In genomic region chr17:18626152-18626870, GRCh38 we compare ENCODE assay signal across 13 cellular contexts. TPM values are rescaled to one million over a fixed set of nuclear protein-coding genes. Genes with fewer than 3 reads are reported as not detected.
DNase-seq lines count a peak whose midpoint lies in the region; ATAC-seq, FAIRE-seq and TF ChIP-seq lines count a peak whose summit lies in the region.
"Had no signal": no experiment of that assay in that cellular context is flagged by ENCODE, and none has a peak within 500 bp of the region (broad histone marks: within the 10 kb centered on the region; RNA-seq: fewer than 3 reads in every experiment).

No MANE protein-coding gene starts in this region.

- H3K27me3 Mint-ChIP-seq in activated CD4-positive, alpha-beta T cell treated with anti-CD3 and anti-CD28 coated beads, Interleukin-2, amount 10 ng/mL, durations not matched to agents 24 days and 14 days: peaks cover 5% of the 10 kb centered on the region
- peaks cover 9% of the 10 kb centered on the region for H3K27me3 Mint-ChIP-seq in stimulated activated memory B cell treated with anti-CD40 and anti-IgM and Interleukin-4, amounts not matched to agents 10 μg/mL and 1 μg/mL and 100 μg/mL, for 72 hours

- H3K79me1 ChIP-seq in H1 (ENCODE audit: low read depth, low read length): no peaks in the 10 kb centered on the region

- no peak overlapping the region for H4K5ac ChIP-seq in H1 (ENCODE audit: insufficient read length, low read depth, low read length)

- H3K18ac ChIP-seq in H1 (ENCODE audit: extremely low read depth, low read length): no peak overlapping the region

- H3K27me3 ChIP-seq in OCI-LY1 (ENCODE audit: insufficient read depth, low read length): no peaks in the 10 kb centered on the region
- no peaks in the 10 kb centered on the region for H3K27me3 ChIP-seq in H1 (replicated peaks in 1 of 4; ENCODE audit: control insufficient read depth in 3 of 4, extremely low read depth in 1 of 4, insufficient read depth in 3 of 4, low read length in 3 of 4)
- H3K27me3 ChIP-seq: breast epithelium, esophagus muscularis mucosa had no signal

- TF ChIP-seq RAD21 in H1 (IDR thresholded peaks at IDR 0.05 in 1 of 2, conservative IDR thresholded peaks at IDR 0.05 in 1 of 2; ENCODE audit: low read depth in 2 of 2, low read length in 2 of 2): no peak

- TF ChIP-seq EP300 in H1 (IDR thresholded peaks at IDR 0.05; ENCODE audit: borderline replicate concordance in 1 of 2, low read depth in 2 of 2, low read length in 2 of 2): no peak

- no peaks in the 10 kb centered on the region for H3K9me3 Mint-ChIP-seq in activated CD4-positive, alpha-beta T cell treated with anti-CD3 and anti-CD28 coated beads, Interleukin-2, amount 10 ng/mL, durations not matched to agents 24 days and 14 days
- H3K9me3 Mint-ChIP-seq in stimulated activated memory B cell treated with anti-CD40 and anti-IgM and Interleukin-4, amounts not matched to agents 10 μg/mL and 1 μg/mL and 100 μg/mL, for 72 hours: no peaks in the 10 kb centered on the region

- ATAC-seq in stimulated activated memory B cell treated with anti-CD40 and anti-IgM and Interleukin-4, amounts not matched to agents 10 μg/mL and 1 μg/mL and 100 μg/mL, for 72 hours: no peak
- ATAC-seq in left cardiac atrium: no peak

- H4K8ac ChIP-seq in H1 (ENCODE audit: extremely low read depth, insufficient read depth, low read length): no peak overlapping the region

- no peak overlapping the region for H3K14ac ChIP-seq in H1 (ENCODE audit: insufficient read length)

- H3K56ac ChIP-seq in H1 (replicated peaks; ENCODE audit: insufficient read length, low read depth, low read length): no peak overlapping the region

- no peak overlapping the region for H2BK12ac ChIP-seq in H1 (ENCODE audit: low read depth, low read length)

- H3K4me1 Mint-ChIP-seq in activated CD4-positive, alpha-beta T cell treated with anti-CD3 and anti-CD28 coated beads, Interleukin-2, amount 10 ng/mL, durations not matched to agents 24 days and 14 days: peaks cover 9% of the 10 kb centered on the region
- H3K4me1 Mint-ChIP-seq in stimulated activated memory B cell treated with anti-CD40 and anti-IgM and Interleukin-4, amounts not matched to agents 10 μg/mL and 1 μg/mL and 100 μg/mL, for 72 hours: peaks cover 10% of the 10 kb centered on the region

- no peak for TF ChIP-seq POLR2A in H1 (IDR thresholded peaks at IDR 0.05; ENCODE audit: control extremely low read depth in 1 of 2, low read depth in 2 of 2, low read length in 2 of 2)

- POLR2A ChIA-PET in H1 (lab: Charles Lee; ENCODE audit: partially characterized antibody): interaction anchor here (0.7 kb wide), 1 partner anchor 246 kb away, joined by 3 read pairs; no protein-coding TSS in a partner anchor

- DNase-seq in activated CD4-positive, alpha-beta T cell treated with anti-CD3 and anti-CD28 coated beads, Interleukin-2, amount 10 ng/mL, durations not matched to agents 24 days and 14 days: no peak
- no peak for DNase-seq in activated CD4-positive, alpha-beta T cell treated with anti-CD3 and anti-CD28 coated beads for 1 hour
- no peak for DNase-seq in H1 (ENCODE audit: low read depth in 1 of 2, low spot score in 2 of 2)
- no peak for DNase-seq in SIG-M5 treated with dmso at 0.1 percent for 504 hours (lab: John Stamatoyannopoulos, UW; ENCODE audit: unreplicated experiment)
- no peak for DNase-seq in LoVo (ENCODE audit: low spot score)
- DNase-seq in left cardiac atrium: no peak

- peak overlapping the region; percentile 35 for H3K27ac Mint-ChIP-seq in activated CD4-positive, alpha-beta T cell treated with anti-CD3 and anti-CD28 coated beads, Interleukin-2, amount 10 ng/mL, durations not matched to agents 24 days and 14 days
- peak overlapping the region; percentile 42 for H3K27ac Mint-ChIP-seq in stimulated activated memory B cell treated with anti-CD40 and anti-IgM and Interleukin-4, amounts not matched to agents 10 μg/mL and 1 μg/mL and 100 μg/mL, for 72 hours
- H3K27ac Mint-ChIP-seq: nephron progenitor cell had no signal

- FAIRE-seq in H1 (lab: Jason Lieb, UNC): no peak

- intact Hi-C loops in activated CD4-positive, alpha-beta T cell treated with anti-CD3 and anti-CD28 coated beads, Interleukin-2, amount 10 ng/mL, durations not matched to agents 24 days and 14 days (cut with micrococcal nuclease): no loop called here
- intact Hi-C loops in left cardiac atrium (cut with DNase I): no loop called here

- H3K4me1 ChIP-seq in OCI-LY1 (ENCODE audit: insufficient read depth, low read length, severe bottlenecking): peaks cover 4% of the 10 kb centered on the region
- no peaks in the 10 kb centered on the region for H3K4me1 ChIP-seq in H1 (replicated peaks in 1 of 4; ENCODE audit: control insufficient read depth in 3 of 4, insufficient read depth in 4 of 4, low read length in 3 of 4)
- H3K4me1 ChIP-seq: breast epithelium had no signal

- H3K79me2 ChIP-seq in OCI-LY1 (ENCODE audit: insufficient read depth, low read length) (no peaks in the 10 kb centered on the region), H1 (ENCODE audit: control insufficient read depth in 1 of 2, insufficient read depth in 2 of 2, low read length in 2 of 2) (no peaks in the 10 kb centered on the region)

- no peak overlapping the region for H3K4ac ChIP-seq in H1 (replicated peaks; ENCODE audit: insufficient read length, low read depth, low read length)

- no peak overlapping the region for H2BK120ac ChIP-seq in H1 (replicated peaks; ENCODE audit: low read depth, low read length)

- no peaks in the 10 kb centered on the region for H3F3A ChIP-seq in OCI-LY1 (ENCODE audit: insufficient read depth, low read length)

- no peak overlapping the region for H3K23ac ChIP-seq in H1 (ENCODE audit: insufficient read length)

- H3K9ac ChIP-seq in OCI-LY1 (ENCODE audit: low read length): no peak overlapping the region; the same call in 1 of the 2 replicates
- H3K9ac ChIP-seq in H1 (replicated peaks in 1 of 4; ENCODE audit: extremely low read depth in 1 of 4, low read depth in 3 of 4, low read length in 3 of 4): no peak overlapping the region

- no peaks in the 10 kb centered on the region for H3K23me2 ChIP-seq in H1 (ENCODE audit: low read depth, low read length)

- no peak overlapping the region for H2BK20ac ChIP-seq in H1 (ENCODE audit: low read length)

- H3K36me3 Mint-ChIP-seq in activated CD4-positive, alpha-beta T cell treated with anti-CD3 and anti-CD28 coated beads, Interleukin-2, amount 10 ng/mL, durations not matched to agents 24 days and 14 days (ENCODE audit: low read depth): no peaks in the 10 kb centered on the region
- H3K36me3 Mint-ChIP-seq in stimulated activated memory B cell treated with anti-CD40 and anti-IgM and Interleukin-4, amounts not matched to agents 10 μg/mL and 1 μg/mL and 100 μg/mL, for 72 hours: no peaks in the 10 kb centered on the region

- H2AFZ ChIP-seq in OCI-LY1 (ENCODE audit: low read length) (no peak overlapping the region), H1 (ENCODE audit: low read length) (peak overlapping the region; percentile 49; the same call in 1 of the 2 replicates)

- peak overlapping the region; percentile 45 for H3K4me2 ChIP-seq in OCI-LY1 (ENCODE audit: low read length)
- H3K4me2 ChIP-seq in H1 (ENCODE audit: insufficient read depth in 1 of 2, low read depth in 2 of 2, low read length in 2 of 2): no peak overlapping the region

- H3K36me3 ChIP-seq in OCI-LY1 (ENCODE audit: insufficient read depth, low read length): no peaks in the 10 kb centered on the region
- H3K36me3 ChIP-seq in H1 (ENCODE audit: control insufficient read depth in 2 of 4, insufficient read depth in 4 of 4, low read length in 3 of 4): peaks cover 0 to 4% (median 0%) of the 10 kb centered on the region in 4 experiments; a peak in 1 of 8 replicates
- H3K36me3 ChIP-seq: breast epithelium, esophagus muscularis mucosa, stomach had no signal

- no peak overlapping the region for H2AK5ac ChIP-seq in H1 (ENCODE audit: low read depth, low read length)

- no peaks in the 10 kb centered on the region for H3K9me3 ChIP-seq in OCI-LY1 (ENCODE audit: low read length)
- H3K9me3 ChIP-seq in H1 (ENCODE audit: insufficient read depth in 2 of 2, low read depth in 1 of 2, low read length in 1 of 2): peaks cover 13 to 16% of the 10 kb centered on the region in 2 experiments; a peak in 3 of 4 replicates
- H3K9me3 ChIP-seq: breast epithelium, esophagus muscularis mucosa, stomach had no signal

- no peak overlapping the region for H2BK5ac ChIP-seq in H1 (ENCODE audit: low read depth, low read length)

- H3K4me3 ChIP-seq in OCI-LY1 (ENCODE audit: low read depth, low read length, poor library complexity, severe bottlenecking): no peak overlapping the region
- no peak overlapping the region; a peak in 1 of 8 replicates for H3K4me3 ChIP-seq in H1 (ENCODE audit: extremely low read depth in 1 of 4, insufficient read depth in 2 of 4, low read depth in 3 of 4, low read length in 4 of 4)

- no peak overlapping the region for H3K27ac ChIP-seq in OCI-LY1 (ENCODE audit: low read depth, low read length, poor library complexity, severe bottlenecking)
- no peak overlapping the region for H3K27ac ChIP-seq in H1 (ENCODE audit: low read depth, low read length)

- TF ChIP-seq CTCF in OCI-LY1 (IDR thresholded peaks at IDR 0.05; ENCODE audit: low read length) (no peak), H1 (IDR thresholded peaks at IDR 0.05; ENCODE audit: control extremely low read depth in 1 of 3, insufficient read depth in 1 of 3, low read depth in 1 of 3, low read length in 3 of 3) (no peak)

- no peaks in the 10 kb centered on the region for H3K9me2 ChIP-seq in OCI-LY1 (ENCODE audit: low read depth, low read length)

- CTCF ChIA-PET in H1 (lab: Charles Lee; ENCODE audit: partially characterized antibody): interaction anchor here (0.9 to 1.7 kb wide), 8 partner anchors 146 to 393 kb away, joined by 3 to 5 read pairs (median 3); no protein-coding TSS in a partner anchor

- H4K20me1 ChIP-seq in OCI-LY1 (ENCODE audit: insufficient read depth, low read length) (no peaks in the 10 kb centered on the region), H1 (replicated peaks in 1 of 2; ENCODE audit: control insufficient read depth in 1 of 2, insufficient read depth in 2 of 2, low read length in 2 of 2) (no peaks in the 10 kb centered on the region)

- H4K91ac ChIP-seq in H1 (replicated peaks; ENCODE audit: insufficient read length, low read length): no peak overlapping the region

- peak overlapping the region; percentile 88 for H3K4me3 Mint-ChIP-seq in activated CD4-positive, alpha-beta T cell treated with anti-CD3 and anti-CD28 coated beads, Interleukin-2, amount 10 ng/mL, durations not matched to agents 24 days and 14 days
- H3K4me3 Mint-ChIP-seq in stimulated activated memory B cell treated with anti-CD40 and anti-IgM and Interleukin-4, amounts not matched to agents 10 μg/mL and 1 μg/mL and 100 μg/mL, for 72 hours: peak overlapping the region; percentile 63
- H3K4me3 Mint-ChIP-seq: nephron progenitor cell had no signal

- 82% methylated on average over 12 of the region's 12 CpGs; no CpG with 5 or more reads in 1 of the 2 experiments for WGBS in H1 (ENCODE audit: extremely low coverage in 1 of 2, insufficient coverage in 1 of 2, insufficient read length in 1 of 2, insufficient replicate concordance in 2 of 2, low coverage in 1 of 2, low lambda C conversion rate in 2 of 2, missing lambda C conversion rate in 1 of 2), 2 experiments

- H2BK15ac ChIP-seq in H1 (ENCODE audit: low read length): no peak overlapping the region

RNA-seq across cellular contexts. Expression of gene TBC1D28, which starts 17.9 kb away (rescaled TPM):
- total RNA-seq in activated CD4-positive, alpha-beta T cell treated with anti-CD3 and anti-CD28 coated beads, Interleukin-2, amount 10 ng/mL, durations not matched to agents 24 days and 14 days: not detected in 2 replicates
- total RNA-seq in H1 (2021; fragmentation: NEBNext Ultra II Directional; extraction: Animal tissue kit (Norgen Biotek cat#: 25700)): not detected in 2 replicates
- 0.09 TPM in 1 of 2 replicates, not detected in the other for polyA plus RNA-seq in H1 (2011; rRNA removed)
- polyA plus RNA-seq in H1 (2011; cell fraction: cytosol; rRNA removed): not detected
- polyA plus RNA-seq in H1 (2011; cell fraction: nucleus; rRNA removed): 0.83 TPM
- 0.09 TPM in 1 of 4 replicates, not detected in the others for polyA plus RNA-seq in H1 (2012, experiment 1 of 2)
- polyA plus RNA-seq in H1 (2012, experiment 2 of 2): not detected
- polyA plus RNA-seq in H1 (2013, experiment 1 of 2): not detected
- 0.02 TPM for polyA plus RNA-seq in H1 (2013, experiment 2 of 2)
- not detected in 2 replicates for polyA minus RNA-seq in H1 (2011; rRNA and poly(A)+ RNA removed)
- polyA minus RNA-seq in H1 (2011; cell fraction: cytosol; rRNA and poly(A)+ RNA removed): not detected
- not detected for polyA minus RNA-seq in H1 (2011; cell fraction: nucleus; rRNA and poly(A)+ RNA removed)
- total RNA-seq in left cardiac atrium: not detected
- total RNA-seq: breast epithelium, esophagus muscularis mucosa, G401, stomach had no signal
- polyA plus RNA-seq: stomach had no signal

RNA-seq across cellular contexts. Expression of gene FOXO3B, which starts 55.8 kb away (rescaled TPM):
- total RNA-seq in activated CD4-positive, alpha-beta T cell treated with anti-CD3 and anti-CD28 coated beads, Interleukin-2, amount 10 ng/mL, durations not matched to agents 24 days and 14 days: 6.0 and 6.4 TPM in 2 replicates
- total RNA-seq in H1 (2021; fragmentation: NEBNext Ultra II Directional; extraction: Animal tissue kit (Norgen Biotek cat#: 25700)): 12.4 and 13.3 TPM in 2 replicates
- polyA plus RNA-seq in H1 (2011; rRNA removed): 13.7 and 19.8 TPM in 2 replicates
- polyA plus RNA-seq in H1 (2011; cell fraction: cytosol; rRNA removed): 10.1 TPM
- polyA plus RNA-seq in H1 (2011; cell fraction: nucleus; rRNA removed): 22.9 TPM
- polyA plus RNA-seq in H1 (2012, experiment 1 of 2): 4.3 to 6.9 TPM (median 6.3 TPM) in 4 replicates
- polyA plus RNA-seq in H1 (2012, experiment 2 of 2): 0.72 TPM
- 6.6 TPM for polyA plus RNA-seq in H1 (2013, experiment 1 of 2)
- polyA plus RNA-seq in H1 (2013, experiment 2 of 2): 6.2 TPM
- polyA minus RNA-seq in H1 (2011; rRNA and poly(A)+ RNA removed): 32.5 and 39.3 TPM in 2 replicates
- polyA minus RNA-seq in H1 (2011; cell fraction: cytosol; rRNA and poly(A)+ RNA removed): 14.6 TPM
- 40.3 TPM for polyA minus RNA-seq in H1 (2011; cell fraction: nucleus; rRNA and poly(A)+ RNA removed)
- 1 to 10 TPM; 1.1 to 1.9 TPM for total RNA-seq in left cardiac atrium
